In genomic region chr10:98349508-98349922, GRCh38 we compare ENCODE assay signal across 9 cellular contexts.
A peak's percentile ranks its signal among the peaks of the same experiment; 100 is the strongest.
DNase-seq lines count a peak whose midpoint lies in the region; ATAC-seq and TF ChIP-seq lines count a peak whose summit lies in the region.
"Had no signal": no experiment of that assay in that cellular context is flagged by ENCODE, and none has a peak within 500 bp of the region (broad histone marks: within the 10 kb centered on the region; RNA-seq: fewer than 3 reads in every experiment).

No MANE protein-coding gene starts in this region.

- H3K4me2 ChIP-seq in Karpas-422 (ENCODE audit: low read depth, low read length, poor library complexity, severe bottlenecking): peak overlapping the region; percentile 56

- in situ Hi-C loops in ACHN (cut with HindIII; ENCODE audit: low pct_ligation_motif_present, low pct_unique_long_range_greater_than_20kb, low sequenced_read_pairs): no loop called here

- DNase-seq in Karpas-422: peak; percentile 56
- peak; percentile 100 for DNase-seq in fibroblast of gingiva (ENCODE audit: low read depth)
- DNase-seq in spleen: no peak
- no peak for DNase-seq in SHP77 (lab: John Stamatoyannopoulos, UW)
- DNase-seq in NCI-H774 (lab: John Stamatoyannopoulos, UW): no peak
- DNase-seq in SW 1271 (lab: John Stamatoyannopoulos, UW): no peak
- DNase-seq in ACHN: no peak
- DNase-seq: NCI-H1092 had no signal

- H3K4me3 ChIP-seq in Karpas-422 (ENCODE audit: low read length) (peak overlapping the region; percentile 54), spleen (peak overlapping the region in 2 of 8 donors; percentile 12 to 52)

- H3K27me3 ChIP-seq in Karpas-422 (ENCODE audit: low read length): no peaks in the 10 kb centered on the region
- peaks cover 0 to 96% (median 41%) of the 10 kb centered on the region in 7 donors for H3K27me3 ChIP-seq in spleen (replicated peaks in 1 of 7)

- intact Hi-C loops in spleen (cut with DNase I; ENCODE audit: low total_unique reads): no loop called here

- no peaks in the 10 kb centered on the region for H3K36me3 ChIP-seq in Karpas-422 (ENCODE audit: insufficient read depth, low read length)
- no peaks in the 10 kb centered on the region for H3K36me3 ChIP-seq in spleen

- TF ChIP-seq POLR2A in spleen (IDR thresholded peaks at IDR 0.05): no peak

- no peak overlapping the region for H3K27ac ChIP-seq in Karpas-422 (ENCODE audit: low read length)
- H3K27ac ChIP-seq in spleen: peak overlapping the region in 5 of 8 donors; percentile 11 to 40 (median 29)

- H3K4me1 ChIP-seq in Karpas-422 (ENCODE audit: low read length) (peaks cover 11% of the 10 kb centered on the region), spleen (peaks cover 11 to 37% (median 21%) of the 10 kb centered on the region in 6 donors)

- no peak for TF ChIP-seq CTCF in spleen (IDR thresholded peaks at IDR 0.05 in 8 of 11, conservative IDR thresholded peaks at IDR 0.05 in 3 of 11)

- H3K79me2 ChIP-seq in Karpas-422 (ENCODE audit: low read length): no peaks in the 10 kb centered on the region

- ATAC-seq in GM19043 (IDR thresholded peaks at IDR 0.05; ENCODE audit: low read depth, unreplicated experiment): peak; percentile 82

- H2AFZ ChIP-seq in Karpas-422 (ENCODE audit: low read length): peak overlapping the region; percentile 63; the same call in 1 of the 2 replicates

- H3K9me2 ChIP-seq in Karpas-422 (replicated peaks; ENCODE audit: insufficient read depth, low read length): no peaks in the 10 kb centered on the region

- H3K9ac ChIP-seq in Karpas-422 (ENCODE audit: low read length): peak overlapping the region; percentile 30; the same call in 1 of the 2 replicates

- WGBS in spleen, 5 donors: 3 to 7% (median 6%) methylated on average over 9 of the region's 9 CpGs

- no peaks in the 10 kb centered on the region for H3K9me3 ChIP-seq in Karpas-422 (ENCODE audit: low read length)
- H3K9me3 ChIP-seq in spleen: peaks cover 0 to 22% (median 17%) of the 10 kb centered on the region in 8 donors

- H4K20me1 ChIP-seq in Karpas-422 (ENCODE audit: insufficient read depth, low read depth, low read length): no peaks in the 10 kb centered on the region

Comparison
In these comparisons a context has a peak if more than half of its experiments do, and no peak if none do; other contexts are left out.
1. DNase-seq: peak in Karpas-422 (single experiment) and fibroblast of gingiva (single experiment); none in spleen (single experiment), SHP77 (0 of 2), NCI-H774 (single experiment), SW 1271 (0 of 2) and ACHN (single experiment).